8 cellular contexts compared by ENCODE assay signal in genomic region chr12:124518051-124518932, GRCh38. TPM values are rescaled to one million over a fixed set of nuclear protein-coding genes. Genes with fewer than 3 reads are reported as not detected.
DNase-seq lines count a peak whose midpoint lies in the region; ATAC-seq and TF ChIP-seq lines count a peak whose summit lies in the region.

No MANE protein-coding gene starts in this region.

- H3K4me3 Mint-ChIP-seq in activated T-helper 17 cell treated with anti-CD3 and anti-CD28 coated beads, Interleukin-2, amount 50 U/mL, for 72 hours = no peak overlapping the region
- peak overlapping the region; percentile 86 for H3K4me3 Mint-ChIP-seq in osteocyte (ENCODE audit: unreplicated experiment)

- H3K9me3 Mint-ChIP-seq in activated T-helper 17 cell treated with anti-CD3 and anti-CD28 coated beads, Interleukin-2, amount 50 U/mL, for 72 hours = no peaks in the 10 kb centered on the region
- no peaks in the 10 kb centered on the region for H3K9me3 Mint-ChIP-seq in osteocyte (ENCODE audit: unreplicated experiment)

- TF ChIP-seq CTCF in osteocyte (IDR thresholded peaks at IDR 0.05) = no peak

- H3K36me3 Mint-ChIP-seq in activated T-helper 17 cell treated with anti-CD3 and anti-CD28 coated beads, Interleukin-2, amount 50 U/mL, for 72 hours (ENCODE audit: low read depth) = peaks cover 5% of the 10 kb centered on the region
- H3K36me3 Mint-ChIP-seq in osteocyte (ENCODE audit: unreplicated experiment) = peaks cover 3% of the 10 kb centered on the region

- H3K27me3 Mint-ChIP-seq in activated T-helper 17 cell treated with anti-CD3 and anti-CD28 coated beads, Interleukin-2, amount 50 U/mL, for 72 hours = no peaks in the 10 kb centered on the region
- H3K27me3 Mint-ChIP-seq in osteocyte (ENCODE audit: unreplicated experiment) = no peaks in the 10 kb centered on the region

- DNase-seq in DMS153 treated with DMSO at 0.1 percent for 48 hours (lab: John Stamatoyannopoulos, UW; ENCODE audit: unreplicated experiment) (peak; percentile 95), NCI-H2029 (lab: John Stamatoyannopoulos, UW) (peak; percentile 97), glomerular endothelial cell (ENCODE audit: extremely low read depth, low read depth, low spot score) (peak; percentile 94), osteocyte (ENCODE audit: extremely low spot score, unreplicated experiment) (peak; percentile 98)

- no peak for ATAC-seq in activated T-helper 17 cell treated with anti-CD3 and anti-CD28 coated beads, Interleukin-2, amount 50 U/mL, for 72 hours (replicated peaks)
- ATAC-seq in GM21423 (IDR thresholded peaks at IDR 0.05; ENCODE audit: unreplicated experiment) (no peak), GM18498 (IDR thresholded peaks at IDR 0.05; ENCODE audit: unreplicated experiment) (no peak), GM18519 (IDR thresholded peaks at IDR 0.05; ENCODE audit: low FRiP score, unreplicated experiment) (no peak)

- peak overlapping the region; percentile 28 for H3K27ac Mint-ChIP-seq in activated T-helper 17 cell treated with anti-CD3 and anti-CD28 coated beads, Interleukin-2, amount 50 U/mL, for 72 hours
- peak overlapping the region; percentile 100 for H3K27ac Mint-ChIP-seq in osteocyte (ENCODE audit: unreplicated experiment)

- H3K4me1 Mint-ChIP-seq in activated T-helper 17 cell treated with anti-CD3 and anti-CD28 coated beads, Interleukin-2, amount 50 U/mL, for 72 hours = no peaks in the 10 kb centered on the region
- peaks cover 74% of the 10 kb centered on the region for H3K4me1 Mint-ChIP-seq in osteocyte (ENCODE audit: unreplicated experiment)

RNA-seq across cellular contexts. Expression of gene NCOR2, which starts 49.1 kb away (rescaled TPM):
- total RNA-seq in activated T-helper 17 cell treated with anti-CD3 and anti-CD28 coated beads, Interleukin-2, amount 50 U/mL, for 72 hours = 10 to 100 TPM; 72.8 to 87.8 TPM
- total RNA-seq in glomerular endothelial cell (117 and 295 TPM in 2 replicates), osteocyte (362 and 381 TPM in 2 replicates)
